ENCODE assay signal across 8 cellular contexts in the genomic region with DNA sequence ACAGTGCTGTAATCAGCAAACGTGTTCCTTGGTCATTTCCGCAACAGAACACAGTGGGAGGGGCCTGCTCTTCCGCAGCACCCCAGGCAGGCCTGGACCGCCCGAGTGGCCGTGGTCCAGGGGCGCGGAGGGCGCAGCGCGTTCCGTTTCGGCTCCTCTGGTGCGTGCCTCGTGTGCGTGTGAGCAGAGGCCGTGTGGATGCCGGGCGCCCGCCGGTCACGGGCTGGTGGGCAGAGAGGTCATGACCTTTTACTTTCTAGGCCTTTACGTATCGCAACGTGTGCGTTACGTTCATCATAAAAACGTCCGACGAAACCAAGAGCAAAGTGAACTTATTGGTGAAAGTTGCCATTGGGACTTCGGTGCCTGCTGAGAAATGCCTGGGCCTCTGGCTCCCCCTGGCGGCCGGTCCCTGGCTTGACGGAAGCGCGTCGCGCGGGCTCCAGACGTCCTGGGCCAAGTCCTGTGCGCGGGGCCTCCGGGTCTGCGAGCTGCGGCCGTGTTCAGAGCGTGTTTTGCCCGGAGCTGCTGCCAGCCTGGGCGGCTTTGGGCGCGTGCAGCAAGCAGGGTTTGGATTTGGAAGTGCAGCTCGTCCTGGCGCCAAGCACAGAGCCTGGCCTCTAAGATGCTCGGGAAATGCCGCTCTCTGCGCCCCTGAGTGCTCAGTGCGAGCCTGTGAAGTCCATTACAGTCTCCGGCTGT.
DNase-seq lines count a peak whose midpoint lies in the region; ATAC-seq, FAIRE-seq and TF ChIP-seq lines count a peak whose summit lies in the region.

No MANE protein-coding gene starts in this region.

- H3K36me3 ChIP-seq in WERI-Rb-1, result no peaks in the 10 kb centered on the region

- TF ChIP-seq CTCF in AG09319 (IDR thresholded peaks at IDR 0.05; ENCODE audit: low read depth, low read length) (peak; percentile 92), WERI-Rb-1 (IDR thresholded peaks at IDR 0.05; ENCODE audit: low read depth, low read length) (peak; percentile 97)

- no peak for ATAC-seq in HG02852 (IDR thresholded peaks at IDR 0.05; ENCODE audit: unreplicated experiment)

- H3K4me3 ChIP-seq in WERI-Rb-1 (ENCODE audit: low read depth, low read length), result no peak overlapping the region

- FAIRE-seq in GM19239 (lab: Jason Lieb, UNC), result peak; percentile 82

- DNase-seq in AG09319 (ENCODE audit: extremely low read depth, low read depth) (peak; percentile 83), GM19239 (ENCODE audit: insufficient read length, low spot score) (peak; percentile 99), NCI-H2029 (lab: John Stamatoyannopoulos, UW) (peak; percentile 25), WERI-Rb-1 (peak; percentile 81), brain pericyte (ENCODE audit: low read depth, low spot score) (peak; percentile 81), iPS-NIHi7 (ENCODE audit: extremely low spot score) (peak; percentile 90), smooth muscle cell of the brain vasculature (ENCODE audit: low read depth, low spot score) (peak; percentile 65)

- H3K9me3 ChIP-seq in WERI-Rb-1 (ENCODE audit: severe bottlenecking), result no peaks in the 10 kb centered on the region

- no peaks in the 10 kb centered on the region for H3K27me3 ChIP-seq in WERI-Rb-1 (ENCODE audit: insufficient read depth, low read depth, severe bottlenecking)

- no peak overlapping the region for H3K27ac ChIP-seq in WERI-Rb-1

Comparison
In these comparisons a context has a peak if more than half of its experiments do, and no peak if none do; other contexts are left out.
1. DNase-seq: peak in every context shown above with its lines; median percentile 99 in GM19239; 90 in iPS-NIHi7; 83 in AG09319; 81 in WERI-Rb-1; 81 in brain pericyte; 65 in smooth muscle cell of the brain vasculature; 25 in NCI-H2029.